24 cellular contexts compared by ENCODE assay signal in genomic region chr6:154578004-154578559, GRCh38.
"Had no signal": no experiment of that assay in that cellular context is flagged by ENCODE, and none has a peak within 500 bp of the region (broad histone marks: within the 10 kb centered on the region; RNA-seq: fewer than 3 reads in every experiment).

No MANE protein-coding gene starts in this region.

- DNase-seq: activated CD4-positive, alpha-beta T cell treated with anti-CD3 and anti-CD28 coated beads for 36 hours; activated CD4-positive, CD25-positive, alpha-beta regulatory T cell; activated CD8-positive, alpha-beta memory T cell treated with anti-CD3 and anti-CD28 coated beads, Interleukin-2, amount 10 ng/mL, durations not matched to agents 7 days and 5 days; activated CD8-positive, alpha-beta T cell treated with anti-CD3 and anti-CD28 coated beads, Interleukin-2, amount 10 ng/mL, durations not matched to agents 7 days and 5 days; activated effector memory CD4-positive, alpha-beta T cell treated with Interleukin-2 at 50 U/mL for 16 hours; activated naive CD4-positive, alpha-beta T cell treated with Interleukin-2 at 50 U/mL for 16 hours; activated T-cell treated with anti-CD3 and anti-CD28 coated beads, Interleukin-2, amount 50 U/mL, for 72 hours; anterior cingulate cortex; cerebellar nuclear complex; colonic mucosa; effector CD8-positive, alpha-beta T cell; foreskin melanocyte; heart right ventricle; kidney glomerular epithelial cell; left ventricle myocardium inferior; naive B cell; nucleus accumbens; stimulated activated naive CD8-positive, alpha-beta T cell treated with anti-CD3 and anti-CD28 coated beads, Interleukin-15, Interleukin-2, amounts not matched to agents 100 U/mL and 50 U/mL, for 24 hours; trophoblast cell had no signal

- H3K4me3 ChIP-seq: colonic mucosa, heart right ventricle, left ventricle myocardium inferior, lung, right atrium auricular region, thoracic aorta had no signal

- H3K36me3 ChIP-seq: colonic mucosa, heart right ventricle, left ventricle myocardium inferior, right atrium auricular region, thoracic aorta had no signal

- H3K27me3 ChIP-seq: colonic mucosa, heart right ventricle, right atrium auricular region had no signal

- FAIRE-seq: urothelium cell line had no signal

- H3K9me3 ChIP-seq: colonic mucosa, right atrium auricular region had no signal

- H3K27ac ChIP-seq: colonic mucosa, heart right ventricle, left ventricle myocardium inferior, parathyroid adenoma, right atrium auricular region, thoracic aorta had no signal

- ATAC-seq: activated CD4-positive, alpha-beta T cell treated with anti-CD3 and anti-CD28 coated beads for 36 hours; activated CD8-positive, alpha-beta memory T cell treated with anti-CD3 and anti-CD28 coated beads, Interleukin-2, amount 10 ng/mL, durations not matched to agents 7 days and 5 days; activated CD8-positive, alpha-beta T cell treated with anti-CD3 and anti-CD28 coated beads, Interleukin-2, amount 10 ng/mL, durations not matched to agents 7 days and 5 days; activated T-cell treated with anti-CD3 and anti-CD28 coated beads, Interleukin-2, amount 50 U/mL, for 72 hours; heart right ventricle; stimulated activated naive CD8-positive, alpha-beta T cell treated with anti-CD3 and anti-CD28 coated beads, Interleukin-15, Interleukin-2, amounts not matched to agents 100 U/mL and 50 U/mL, for 24 hours had no signal

- H3K4me1 ChIP-seq: colonic mucosa, heart right ventricle, left ventricle myocardium inferior, parathyroid adenoma, right atrium auricular region had no signal
